In genomic region chr1:93707956-93708355, GRCh38 we compare ENCODE assay signal across 8 cellular contexts. TPM values are rescaled to one million over a fixed set of nuclear protein-coding genes. Genes with fewer than 3 reads are reported as not detected.
DNase-seq lines count a peak whose midpoint lies in the region; ATAC-seq and TF ChIP-seq lines count a peak whose summit lies in the region.

No MANE protein-coding gene starts in this region.

- intact Hi-C loops in colonic mucosa (cut with DNase I), result no loop called here

- CTCF ChIA-PET in activated CD8-positive, alpha-beta T cell treated with anti-CD3 and anti-CD28 coated beads, Interleukin-2, amount 10 ng/mL, durations not matched to agents 7 days and 5 days (lab: Charles Lee), result interaction anchor here (1.3 kb wide), 1 partner anchor 106 kb away, joined by 4 read pairs; no protein-coding TSS in a partner anchor

- H3K9me3 Mint-ChIP-seq in activated CD8-positive, alpha-beta T cell treated with anti-CD3 and anti-CD28 coated beads, Interleukin-2, amount 10 ng/mL, durations not matched to agents 7 days and 5 days (ENCODE audit: insufficient read depth), result no peaks in the 10 kb centered on the region

- H3K27me3 Mint-ChIP-seq in activated CD8-positive, alpha-beta T cell treated with anti-CD3 and anti-CD28 coated beads, Interleukin-2, amount 10 ng/mL, durations not matched to agents 7 days and 5 days (ENCODE audit: low read depth), result peaks cover 19% of the 10 kb centered on the region

- peaks cover 30% of the 10 kb centered on the region for H3K4me1 Mint-ChIP-seq in activated CD8-positive, alpha-beta T cell treated with anti-CD3 and anti-CD28 coated beads, Interleukin-2, amount 10 ng/mL, durations not matched to agents 7 days and 5 days (ENCODE audit: low read depth)

- H3K36me3 Mint-ChIP-seq in activated CD8-positive, alpha-beta T cell treated with anti-CD3 and anti-CD28 coated beads, Interleukin-2, amount 10 ng/mL, durations not matched to agents 7 days and 5 days (ENCODE audit: low read depth), result no peaks in the 10 kb centered on the region

- H3K27me3 ChIP-seq in HAP-1 (ENCODE audit: low read depth) (no peaks in the 10 kb centered on the region), colonic mucosa (no peaks in the 10 kb centered on the region)

- H3K9ac ChIP-seq in colonic mucosa (ENCODE audit: low read depth in 2 of 2, low read length in 2 of 2), result no peak overlapping the region

- no peak overlapping the region for H3K27ac Mint-ChIP-seq in activated CD8-positive, alpha-beta T cell treated with anti-CD3 and anti-CD28 coated beads, Interleukin-2, amount 10 ng/mL, durations not matched to agents 7 days and 5 days

- in situ Hi-C loops in HAP-1 (cut with MboI; ENCODE audit: low sequenced_read_pairs), result no loop called here

- no peak overlapping the region for H3K27ac ChIP-seq in colonic mucosa

- peak; percentile 58 for ATAC-seq in HG03066 (IDR thresholded peaks at IDR 0.05; ENCODE audit: low read depth, unreplicated experiment)
- peak; percentile 53 for ATAC-seq in activated CD8-positive, alpha-beta T cell treated with anti-CD3 and anti-CD28 coated beads, Interleukin-2, amount 10 ng/mL, durations not matched to agents 7 days and 5 days
- peak; percentile 93 for ATAC-seq in stimulated activated naive CD8-positive, alpha-beta T cell treated with anti-CD3 and anti-CD28 coated beads, Interleukin-15, Interleukin-2, amounts not matched to agents 100 U/mL and 50 U/mL, for 24 hours

- H3K36me3 ChIP-seq in HAP-1 (replicated peaks) (no peaks in the 10 kb centered on the region), colonic mucosa (no peaks in the 10 kb centered on the region)

- no peak overlapping the region for H3K4me3 Mint-ChIP-seq in activated CD8-positive, alpha-beta T cell treated with anti-CD3 and anti-CD28 coated beads, Interleukin-2, amount 10 ng/mL, durations not matched to agents 7 days and 5 days

- POLR2A ChIA-PET in activated CD8-positive, alpha-beta T cell treated with anti-CD3 and anti-CD28 coated beads, Interleukin-2, amount 10 ng/mL, durations not matched to agents 7 days and 5 days (lab: Charles Lee), result no interaction called here

- H3K4me1 ChIP-seq in HAP-1 (no peaks in the 10 kb centered on the region), colonic mucosa (no peaks in the 10 kb centered on the region)

- no peak for TF ChIP-seq CTCF in colonic mucosa (IDR thresholded peaks at IDR 0.05)

- H3K9me3 ChIP-seq in HAP-1 (no peaks in the 10 kb centered on the region), colonic mucosa (no peaks in the 10 kb centered on the region)

- DNase-seq in activated T-cell treated with anti-CD3 and anti-CD28 coated beads for 24 hours (ENCODE audit: low read depth) (peak; percentile 41), activated T-cell treated with anti-CD3 and anti-CD28 coated beads for 4 hours (no peak), HAP-1 (ENCODE audit: low spot score in 2 of 2) (no peak), cortex of kidney (lab: John Stamatoyannopoulos, UW) (no peak), colonic mucosa (no peak)
- peak; percentile 28 for DNase-seq in activated CD8-positive, alpha-beta T cell treated with anti-CD3 and anti-CD28 coated beads, Interleukin-2, amount 10 ng/mL, durations not matched to agents 7 days and 5 days
- DNase-seq in stimulated activated naive CD8-positive, alpha-beta T cell treated with anti-CD3 and anti-CD28 coated beads, Interleukin-15, Interleukin-2, amounts not matched to agents 100 U/mL and 50 U/mL, for 24 hours, result peak; percentile 57

- H3K4me3 ChIP-seq in HAP-1 (no peak overlapping the region), colonic mucosa (no peak overlapping the region)

RNA-seq across cellular contexts. Expression of gene BCAR3, which starts 26.3 kb away (rescaled TPM):
- under 1 TPM; 0.44 to 0.79 TPM for total RNA-seq in activated CD8-positive, alpha-beta T cell treated with anti-CD3 and anti-CD28 coated beads, Interleukin-2, amount 10 ng/mL, durations not matched to agents 7 days and 5 days
- total RNA-seq in colonic mucosa, result 10 to 100 TPM; 45.2 to 47.7 TPM

Comparison
In these comparisons a context has a peak if more than half of its experiments do, and no peak if none do; other contexts are left out.
1. DNase-seq: peak in activated T-cell treated with anti-CD3 and anti-CD28 coated beads for 24 hours (single experiment), activated CD8-positive, alpha-beta T cell treated with anti-CD3 and anti-CD28 coated beads, Interleukin-2, amount 10 ng/mL, durations not matched to agents 7 days and 5 days (single experiment) and stimulated activated naive CD8-positive, alpha-beta T cell treated with anti-CD3 and anti-CD28 coated beads, Interleukin-15, Interleukin-2, amounts not matched to agents 100 U/mL and 50 U/mL, for 24 hours (single experiment); none in activated T-cell treated with anti-CD3 and anti-CD28 coated beads for 4 hours (single experiment), HAP-1 (0 of 2), cortex of kidney (single experiment) and colonic mucosa (single experiment).
2. RNA of gene BCAR3, which starts 26.3 kb away (total RNA-seq): 45.2 to 47.7 TPM in colonic mucosa; 0.44 to 0.79 TPM in activated CD8-positive, alpha-beta T cell treated with anti-CD3 and anti-CD28 coated beads, Interleukin-2, amount 10 ng/mL, durations not matched to agents 7 days and 5 days; every median in the first group is over 10 times any median in the second.
3. Peak in every context shown above with its lines, with median percentiles within 50 percentile points of each other: ATAC-seq.